In genomic region chr10:14325325-14325955, GRCh38 we compare ENCODE assay signal across 9 cellular contexts. TPM values are rescaled to one million over a fixed set of nuclear protein-coding genes. Genes with fewer than 3 reads are reported as not detected.
DNase-seq lines count a peak whose midpoint lies in the region; ATAC-seq, FAIRE-seq and TF ChIP-seq lines count a peak whose summit lies in the region.
"Had no signal": no experiment of that assay in that cellular context is flagged by ENCODE, and none has a peak within 500 bp of the region (broad histone marks: within the 10 kb centered on the region; RNA-seq: fewer than 3 reads in every experiment).

No MANE protein-coding gene starts in this region.

- peaks cover 42% of the 10 kb centered on the region for H3K27me3 Mint-ChIP-seq in activated naive CD4-positive, alpha-beta T cell treated with anti-CD3 and anti-CD28 coated beads, Interleukin-2, amount 10 ng/mL, durations not matched to agents 7 days and 5 days

- no peaks in the 10 kb centered on the region for H3K4me1 Mint-ChIP-seq in activated naive CD4-positive, alpha-beta T cell treated with anti-CD3 and anti-CD28 coated beads, Interleukin-2, amount 10 ng/mL, durations not matched to agents 7 days and 5 days
- no peaks in the 10 kb centered on the region for H3K4me1 Mint-ChIP-seq in stimulated activated effector memory CD8-positive, alpha-beta T cell treated with anti-CD3 and anti-CD28 coated beads, Interleukin-12 subunit alpha, Interleukin-12 subunit beta, amount 100 ng/mL, for 72 hours

- H3K4me1 ChIP-seq in PC-9 (replicated peaks; ENCODE audit: insufficient read depth) = no peaks in the 10 kb centered on the region

- peak; percentile 24 for ATAC-seq in stimulated activated effector memory CD8-positive, alpha-beta T cell treated with anti-CD3 and anti-CD28 coated beads, Interleukin-12 subunit alpha, Interleukin-12 subunit beta, amount 100 ng/mL, for 72 hours

- H2AFZ ChIP-seq in PC-9 = no peak overlapping the region

- H3F3A ChIP-seq in PC-9 (ENCODE audit: insufficient read depth, low read depth) = no peaks in the 10 kb centered on the region

- H3K79me2 ChIP-seq in PC-9 (ENCODE audit: low read depth) = no peaks in the 10 kb centered on the region

- no peaks in the 10 kb centered on the region for H3K9me3 ChIP-seq in PC-9 (ENCODE audit: insufficient read depth, low read depth)

- no peaks in the 10 kb centered on the region for H3K36me3 Mint-ChIP-seq in activated naive CD4-positive, alpha-beta T cell treated with anti-CD3 and anti-CD28 coated beads, Interleukin-2, amount 10 ng/mL, durations not matched to agents 7 days and 5 days
- H3K36me3 Mint-ChIP-seq in stimulated activated effector memory CD8-positive, alpha-beta T cell treated with anti-CD3 and anti-CD28 coated beads, Interleukin-12 subunit alpha, Interleukin-12 subunit beta, amount 100 ng/mL, for 72 hours = no peaks in the 10 kb centered on the region

- no peaks in the 10 kb centered on the region for H3K9me3 Mint-ChIP-seq in activated naive CD4-positive, alpha-beta T cell treated with anti-CD3 and anti-CD28 coated beads, Interleukin-2, amount 10 ng/mL, durations not matched to agents 7 days and 5 days
- no peaks in the 10 kb centered on the region for H3K9me3 Mint-ChIP-seq in stimulated activated effector memory CD8-positive, alpha-beta T cell treated with anti-CD3 and anti-CD28 coated beads, Interleukin-12 subunit alpha, Interleukin-12 subunit beta, amount 100 ng/mL, for 72 hours

- no peak for FAIRE-seq in H54 (lab: Jason Lieb, UNC)
- FAIRE-seq: TTC549 had no signal

- no TSS peak for BruUV-seq in PC-9 (replicated peaks; lab: Mats Ljungman, UMichigan)

- CTCF ChIA-PET in PC-9 (lab: Charles Lee) = no interaction called here
- CTCF ChIA-PET in activated naive CD4-positive, alpha-beta T cell treated with anti-CD3 and anti-CD28 coated beads, Interleukin-2, amount 10 ng/mL, durations not matched to agents 7 days and 5 days (lab: Charles Lee) = interaction anchor here (0.8 to 1.2 kb wide), 2 partner anchors 11 to 239 kb away, joined by 3 to 4 read pairs; no protein-coding TSS in a partner anchor

- POLR2A ChIA-PET in PC-9 (lab: Charles Lee; ENCODE audit: unreplicated experiment) = no interaction called here

- H3K9me2 ChIP-seq in PC-9 (ENCODE audit: insufficient read depth) = no peaks in the 10 kb centered on the region

- no peak for TF ChIP-seq POLR2A in H54 (IDR thresholded peaks at IDR 0.05; ENCODE audit: low read depth, low read length)

- TF ChIP-seq CTCF in GM12875 (IDR thresholded peaks at IDR 0.05; ENCODE audit: borderline replicate concordance, insufficient read depth, low read depth, low read length) (peak; percentile 68), PC-9 (conservative IDR thresholded peaks at IDR 0.05) (peak; percentile 62)

- no peaks in the 10 kb centered on the region for H3K36me3 ChIP-seq in PC-9 (ENCODE audit: low read depth)

- peaks cover 60% of the 10 kb centered on the region for H3K27me3 ChIP-seq in PC-9 (ENCODE audit: insufficient read depth, low read depth)

- DNase-seq in PC-9 (peak in 1 of 2 experiments; percentile 8), kidney tubule cell (ENCODE audit: low spot score) (peak; percentile 28), H54 (ENCODE audit: insufficient read length, low spot score) (no peak), NK-92 (lab: John Stamatoyannopoulos, UW; ENCODE audit: unreplicated experiment) (no peak), superior temporal gyrus (ENCODE audit: extremely low spot score) (no peak)
- DNase-seq in activated naive CD4-positive, alpha-beta T cell treated with anti-CD3 and anti-CD28 coated beads, Interleukin-2, amount 10 ng/mL, durations not matched to agents 7 days and 5 days = peak; percentile 74
- DNase-seq in stimulated activated effector memory CD8-positive, alpha-beta T cell treated with anti-CD3 and anti-CD28 coated beads, Interleukin-12 subunit alpha, Interleukin-12 subunit beta, amount 100 ng/mL, for 72 hours (ENCODE audit: low spot score in 2 of 2) = peak; percentile 40 to 76

- no peak overlapping the region for H3K27ac ChIP-seq in PC-9

- H4K20me1 ChIP-seq in PC-9 (ENCODE audit: insufficient read depth) = no peaks in the 10 kb centered on the region

- no peak overlapping the region for H3K27ac Mint-ChIP-seq in activated naive CD4-positive, alpha-beta T cell treated with anti-CD3 and anti-CD28 coated beads, Interleukin-2, amount 10 ng/mL, durations not matched to agents 7 days and 5 days
- no peak overlapping the region for H3K27ac Mint-ChIP-seq in stimulated activated effector memory CD8-positive, alpha-beta T cell treated with anti-CD3 and anti-CD28 coated beads, Interleukin-12 subunit alpha, Interleukin-12 subunit beta, amount 100 ng/mL, for 72 hours

- H3K4me2 ChIP-seq in PC-9 = no peak overlapping the region

- H3K4me3 ChIP-seq in GM12875 (ENCODE audit: low read depth, low read length) (no peak overlapping the region), PC-9 (no peak overlapping the region)

- intact Hi-C loops in PC-9 (cut with micrococcal nuclease; ENCODE audit: unreplicated experiment) = no loop called here

- H3K4me3 Mint-ChIP-seq in activated naive CD4-positive, alpha-beta T cell treated with anti-CD3 and anti-CD28 coated beads, Interleukin-2, amount 10 ng/mL, durations not matched to agents 7 days and 5 days = no peak overlapping the region
- H3K4me3 Mint-ChIP-seq in stimulated activated effector memory CD8-positive, alpha-beta T cell treated with anti-CD3 and anti-CD28 coated beads, Interleukin-12 subunit alpha, Interleukin-12 subunit beta, amount 100 ng/mL, for 72 hours = no peak overlapping the region

RNA-seq across cellular contexts. Expression of gene FRMD4A, which starts 5.3 kb away (rescaled TPM):
- total RNA-seq in PC-9 (2021) = 17.8 and 18.3 TPM in 2 replicates

Comparison
In these comparisons a context has a peak if more than half of its experiments do, and no peak if none do; other contexts are left out.
1. DNase-seq: peak in activated naive CD4-positive, alpha-beta T cell treated with anti-CD3 and anti-CD28 coated beads, Interleukin-2, amount 10 ng/mL, durations not matched to agents 7 days and 5 days (single experiment), kidney tubule cell (single experiment) and stimulated activated effector memory CD8-positive, alpha-beta T cell treated with anti-CD3 and anti-CD28 coated beads, Interleukin-12 subunit alpha, Interleukin-12 subunit beta, amount 100 ng/mL, for 72 hours (2 of 2); none in H54 (single experiment), NK-92 (single experiment) and superior temporal gyrus (single experiment).